Comparison of ENCODE assay signal across 8 cellular contexts in genomic region chr17:1058423-1059130, GRCh38.
DNase-seq lines count a peak whose midpoint lies in the region; ATAC-seq and TF ChIP-seq lines count a peak whose summit lies in the region.

No MANE protein-coding gene starts in this region.

- H3K4me1 Mint-ChIP-seq in naive thymus-derived CD4-positive, alpha-beta T cell, result peaks cover 0 to 4% (median 0%) of the 10 kb centered on the region in 7 donors

- H3K9me3 ChIP-seq in naive thymus-derived CD4-positive, alpha-beta T cell (ENCODE audit: control insufficient read depth in 2 of 3, low read length in 3 of 3), result no peaks in the 10 kb centered on the region

- H3K36me3 ChIP-seq in naive thymus-derived CD4-positive, alpha-beta T cell (ENCODE audit: control insufficient read depth in 2 of 3, insufficient read depth in 3 of 3, low read length in 3 of 3), result peaks cover 0 to 70% (median 14%) of the 10 kb centered on the region in 3 experiments

- no peaks in the 10 kb centered on the region for H3K4me1 ChIP-seq in naive thymus-derived CD4-positive, alpha-beta T cell (ENCODE audit: control insufficient read depth in 2 of 2, insufficient read depth in 2 of 2, low read length in 2 of 2)

- H3K27me3 Mint-ChIP-seq in naive thymus-derived CD4-positive, alpha-beta T cell, result no peaks in the 10 kb centered on the region

- H3K4me3 ChIP-seq in cardiac fibroblast (replicated peaks in 1 of 2; ENCODE audit: low read depth in 2 of 2, low read length in 2 of 2), result no peak overlapping the region
- no peak overlapping the region for H3K4me3 ChIP-seq in naive thymus-derived CD4-positive, alpha-beta T cell (ENCODE audit: low read length)

- DNase-seq in HuH-7.5 (ENCODE audit: low spot score) (peak; percentile 51), UCSD-AML1 (lab: John Stamatoyannopoulos, UW; ENCODE audit: unreplicated experiment) (peak; percentile 53), cardiac fibroblast (ENCODE audit: low read depth in 2 of 2) (peak; percentile 40 to 66)
- DNase-seq in naive thymus-derived CD4-positive, alpha-beta T cell, result peak in 2 of 9 donors; percentile 14 to 55

- ATAC-seq in naive thymus-derived CD4-positive, alpha-beta T cell, result peak; percentile 49
- ATAC-seq in GM21360 (IDR thresholded peaks at IDR 0.05; ENCODE audit: unreplicated experiment), result no peak
- ATAC-seq in HG02623 (IDR thresholded peaks at IDR 0.05; ENCODE audit: unreplicated experiment), result no peak
- no peak for ATAC-seq in HG02884 (IDR thresholded peaks at IDR 0.05; ENCODE audit: unreplicated experiment)

- no peaks in the 10 kb centered on the region for H3K27me3 ChIP-seq in naive thymus-derived CD4-positive, alpha-beta T cell (ENCODE audit: control insufficient read depth in 2 of 2, insufficient read depth in 2 of 2, low read length in 2 of 2)

- no peak overlapping the region for H3K27ac Mint-ChIP-seq in naive thymus-derived CD4-positive, alpha-beta T cell

- CTCF ChIA-PET in naive thymus-derived CD4-positive, alpha-beta T cell (lab: Charles Lee), result interaction anchor here (0.5 kb wide), 3 partner anchors 77 to 1540 kb away, joined by 3 read pairs; no protein-coding TSS in a partner anchor

- intact Hi-C loops in naive thymus-derived CD4-positive, alpha-beta T cell (cut with micrococcal nuclease), result loop anchor here in 1 of 2 donors (1.0 to 10.0 kb wide), 2 partner anchors 46 to 129 kb away; no protein-coding TSS in a partner anchor

- peaks cover 0 to 7% (median 0%) of the 10 kb centered on the region in 11 donors for H3K9me3 Mint-ChIP-seq in naive thymus-derived CD4-positive, alpha-beta T cell

- H3K36me3 Mint-ChIP-seq in naive thymus-derived CD4-positive, alpha-beta T cell, result peaks cover 10 to 43% (median 24%) of the 10 kb centered on the region in 5 donors

- TF ChIP-seq CTCF in C4-2B (conservative IDR thresholded peaks at IDR 0.05), result peak; percentile 88
- TF ChIP-seq CTCF in cardiac fibroblast (IDR thresholded peaks at IDR 0.05; ENCODE audit: low read depth, low read length), result peak; percentile 66

- no peak overlapping the region for H3K4me3 Mint-ChIP-seq in naive thymus-derived CD4-positive, alpha-beta T cell

- POLR2A ChIA-PET in naive thymus-derived CD4-positive, alpha-beta T cell (lab: Charles Lee), result no interaction called here

- H3K27ac ChIP-seq in C4-2B, result no peak overlapping the region
- H3K27ac ChIP-seq in naive thymus-derived CD4-positive, alpha-beta T cell (ENCODE audit: low read depth, low read length), result no peak overlapping the region
